ENCODE assay signal across 34 cellular contexts in genomic region chr18:60385693-60386092, GRCh38. TPM values are rescaled to one million over a fixed set of nuclear protein-coding genes. Genes with fewer than 3 reads are reported as not detected.
"Had no signal": no experiment of that assay in that cellular context is flagged by ENCODE, and none has a peak within 500 bp of the region (broad histone marks: within the 10 kb centered on the region; RNA-seq: fewer than 3 reads in every experiment).

No MANE protein-coding gene starts in this region.

- DNase-seq: colonic mucosa; cortex of kidney; effector CD8-positive, alpha-beta T cell; effector memory CD8-positive, alpha-beta T cell; endodermal cell; erythroblast; esophagus squamous epithelium; foreskin fibroblast; foreskin melanocyte; gastrocnemius medialis; glutamatergic neuron; head of caudate nucleus; heart right ventricle; hippocampal formation; left cardiac atrium; left lung; left ventricle myocardium superior; lower lobe of right lung; mesenchymal stem cell; mucosa of descending colon; naive B cell had no signal

- H3K9me3 ChIP-seq: colonic mucosa, esophagus squamous epithelium, gastrocnemius medialis, heart right ventricle, left lung, lower lobe of right lung, mucosa of descending colon had no signal

- H3K4me3 ChIP-seq: colonic mucosa, esophagus squamous epithelium, gastrocnemius medialis, heart right ventricle, left lung, lower lobe of right lung, mucosa of descending colon had no signal

- FAIRE-seq: endometrium, islet of Langerhans, keratinocyte had no signal

- H3K27ac ChIP-seq: colonic mucosa, epithelial cell of prostate, esophagus squamous epithelium, gastrocnemius medialis, heart right ventricle, left lung, lower lobe of right lung had no signal

- H3K27me3 ChIP-seq: colonic mucosa, esophagus squamous epithelium, gastrocnemius medialis, heart right ventricle, left lung had no signal

- H3K4me1 ChIP-seq: colonic mucosa, esophagus squamous epithelium, gastrocnemius medialis, heart right ventricle, left lung, lower lobe of right lung had no signal

- ATAC-seq: effector memory CD8-positive, alpha-beta T cell; esophagus mucosa; gastrocnemius medialis; heart right ventricle; left cardiac atrium; left lung; left ventricle myocardium superior; lower lobe of right lung; mucosa of descending colon had no signal

- H3K36me3 ChIP-seq: colonic mucosa, esophagus squamous epithelium, gastrocnemius medialis, heart right ventricle, left lung, lower lobe of right lung had no signal

RNA-seq across cellular contexts. Expression of gene MC4R, which starts 13.1 kb away (rescaled TPM):
- total RNA-seq: colonic mucosa, dermis microvascular lymphatic vessel endothelial cell, endodermal cell, esophagus mucosa, esophagus squamous epithelium, gastrocnemius medialis, glomerular endothelial cell, heart right ventricle, kidney epithelial cell, left cardiac atrium, left ventricle myocardium superior, lower leg skin, lung microvascular endothelial cell, mesenteric fat pad, mesothelial cell of epicardium, mucosa of descending colon, myocyte had no signal
- polyA plus RNA-seq: heart right ventricle had no signal
